In the genomic region with DNA sequence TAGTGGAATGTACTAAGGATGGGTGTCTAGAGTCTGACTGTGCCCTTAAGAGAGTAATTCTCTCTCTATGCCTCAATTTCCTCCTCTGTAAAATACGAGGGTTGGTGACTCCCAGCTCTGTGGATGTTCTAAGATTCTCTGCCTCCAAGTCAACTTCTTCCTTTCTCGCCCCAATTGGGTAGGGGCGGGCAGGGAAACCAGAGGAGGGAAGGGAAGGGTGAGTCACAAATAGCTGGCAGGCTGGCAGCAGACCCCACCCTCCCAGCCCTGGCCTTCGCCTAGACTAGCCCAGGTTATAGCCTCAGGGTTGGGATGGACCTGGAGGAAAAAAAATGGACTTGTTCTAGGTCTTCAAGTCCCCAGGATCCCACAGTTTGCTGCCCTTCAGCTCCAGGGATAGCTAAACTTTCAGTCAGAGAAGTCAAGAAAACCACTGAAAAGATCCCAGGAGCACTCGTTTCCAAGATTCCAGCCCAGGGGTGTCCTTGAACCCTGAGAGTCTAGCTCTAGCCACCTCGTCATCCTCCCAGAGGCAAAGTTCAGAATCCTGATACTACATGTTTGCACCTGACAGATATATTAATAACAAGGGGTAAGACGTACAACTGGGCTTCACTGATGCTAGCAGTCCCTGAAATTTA, we compare ENCODE assay signal across 8 cellular contexts. TPM values are rescaled to one million over a fixed set of nuclear protein-coding genes. Genes with fewer than 3 reads are reported as not detected.
DNase-seq lines count a peak whose midpoint lies in the region; ATAC-seq and TF ChIP-seq lines count a peak whose summit lies in the region.

No MANE protein-coding gene starts in this region.

- ATAC-seq in GM21526 (IDR thresholded peaks at IDR 0.05; ENCODE audit: low FRiP score, unreplicated experiment): no peak

- H3K27me3 ChIP-seq in dorsolateral prefrontal cortex: no peaks in the 10 kb centered on the region
- H3K27me3 ChIP-seq in neutrophil: no peaks in the 10 kb centered on the region

- peaks cover 20% of the 10 kb centered on the region for H3K36me3 ChIP-seq in neutrophil

- DNase-seq in Caki2 (ENCODE audit: low read depth) (peak; percentile 56), NCI-H226 (peak; percentile 86), dorsolateral prefrontal cortex (no peak), GM13976 (ENCODE audit: low spot score) (no peak), SKM-1 treated with dmso at 0.1 percent for 144 hours (lab: John Stamatoyannopoulos, UW; ENCODE audit: unreplicated experiment) (no peak), epidermal melanocyte (ENCODE audit: insufficient read length, low spot score) (no peak)

- no peak for TF ChIP-seq CTCF in dorsolateral prefrontal cortex (IDR thresholded peaks at IDR 0.05 in 54 of 56, conservative IDR thresholded peaks at IDR 0.05 in 2 of 56; ENCODE audit: low read depth in 1 of 56, partially characterized antibody in 56 of 56)
- TF ChIP-seq CTCF in neutrophil (IDR thresholded peaks at IDR 0.05): no peak
- no peak for TF ChIP-seq CTCF in GM13976 (IDR thresholded peaks at IDR 0.05; ENCODE audit: borderline replicate concordance, control extremely low read depth, extremely low read depth, insufficient read depth, missing control alignments)

- H3K4me3 ChIP-seq in dorsolateral prefrontal cortex (peak overlapping the region in 34 of 59 donors; percentile 9 to 88 (median 75)), neutrophil (ENCODE audit: low read depth in 1 of 2, low read length in 1 of 2) (peak overlapping the region; percentile 76 to 86)

- H3K27ac ChIP-seq in dorsolateral prefrontal cortex (no peak overlapping the region), neutrophil (peak overlapping the region; percentile 95)

- no peaks in the 10 kb centered on the region for H3K9me3 ChIP-seq in neutrophil

- intact Hi-C loops in dorsolateral prefrontal cortex (cut with DNase I): loop anchor here (5.0 kb wide), 1 partner anchor 39 kb away; a partner anchor contains a TSS

- H3K4me1 ChIP-seq in neutrophil (ENCODE audit: control insufficient read depth in 1 of 2, insufficient read depth in 1 of 2, low read depth in 1 of 2, low read length in 1 of 2): peaks cover 57% of the 10 kb centered on the region in 2 experiments

- in situ Hi-C loops in Caki2 (cut with HindIII; ENCODE audit: low pct_unique_long_range_greater_than_20kb, low sequenced_read_pairs) (no loop called here), GM13976 (cut with MboI; ENCODE audit: low sequenced_read_pairs, unreplicated experiment) (no loop called here)

RNA-seq across cellular contexts. Expression of a gene that starts 2.3 kb away (rescaled TPM):
- total RNA-seq in Caki2 (2014; rRNA removed; shearing (Covaris generic); ENCODE audit: low replicate concordance): 0.17 and 1.2 TPM in 2 replicates
- total RNA-seq in dorsolateral prefrontal cortex: 10 to 100 TPM; 23.7 to 83.8 (median 48.3) TPM

RNA-seq across cellular contexts. Expression of a gene that starts 5.6 kb away (rescaled TPM):
- total RNA-seq in Caki2 (2014; rRNA removed; shearing (Covaris generic); ENCODE audit: low replicate concordance): 36.1 and 62.7 TPM in 2 replicates
- 10 to 100 TPM in 118 of 120 experiments, 1 to 10 TPM in 2; 9.6 to 27.3 (median 17.6) TPM for total RNA-seq in dorsolateral prefrontal cortex

RNA-seq across cellular contexts. Expression of a gene that starts 32.6 kb away (rescaled TPM):
- 10.4 and 27.5 TPM in 2 replicates for total RNA-seq in Caki2 (2014; rRNA removed; shearing (Covaris generic); ENCODE audit: low replicate concordance)
- total RNA-seq in dorsolateral prefrontal cortex: 1 to 10 TPM in 5 of 120 experiments, under 1 TPM in 17, not detected in 98; 0.25 to 1.7 (median 0.76) TPM

RNA-seq across cellular contexts. Expression of a gene that starts 33.4 kb away (rescaled TPM):
- total RNA-seq in Caki2 (2014; rRNA removed; shearing (Covaris generic); ENCODE audit: low replicate concordance): 42.6 and 58.5 TPM in 2 replicates
- total RNA-seq in dorsolateral prefrontal cortex: 10 to 100 TPM in 16 of 120 experiments, 1 to 10 TPM in 104; 2.0 to 21.4 (median 6.5) TPM

RNA-seq across cellular contexts. Expression of a gene that starts 40.6 kb away (rescaled TPM):
- total RNA-seq in Caki2 (2014; rRNA removed; shearing (Covaris generic); ENCODE audit: low replicate concordance): 26.3 and 36.1 TPM in 2 replicates
- 100 to 1,000 TPM; 148 to 223 (median 185) TPM for total RNA-seq in dorsolateral prefrontal cortex

Comparison
In these comparisons a context has a peak if more than half of its experiments do, and no peak if none do; other contexts are left out.
1. DNase-seq: peak in Caki2 (single experiment) and NCI-H226 (single experiment); none in dorsolateral prefrontal cortex (0 of 10), GM13976 (single experiment), SKM-1 treated with dmso at 0.1 percent for 144 hours (single experiment) and epidermal melanocyte (single experiment).
2. RNA of a gene that starts 2.3 kb away (total RNA-seq): 23.7 to 83.8 TPM in dorsolateral prefrontal cortex; 0.17 to 1.2 TPM in Caki2; every median in the first group is over 10 times any median in the second.